In genomic region chr16:2471016-2471652, GRCh38 we compare ENCODE assay signal across 9 cellular contexts. TPM values are rescaled to one million over a fixed set of nuclear protein-coding genes. Genes with fewer than 3 reads are reported as not detected.
DNase-seq lines count a peak whose midpoint lies in the region; ATAC-seq and TF ChIP-seq lines count a peak whose summit lies in the region.
"Had no signal": no experiment of that assay in that cellular context is flagged by ENCODE, and none has a peak within 500 bp of the region (broad histone marks: within the 10 kb centered on the region; RNA-seq: fewer than 3 reads in every experiment).

Gene NTN3 (plus strand): TSS chr16:2471297. CDS start chr16:2471702, 405 bp downstream.

- H3K9me3 ChIP-seq in BLaER1 = no peaks in the 10 kb centered on the region
- no peaks in the 10 kb centered on the region for H3K9me3 ChIP-seq in IMR-90 (ENCODE audit: control insufficient read depth, insufficient read depth, low read length)
- H3K9me3 ChIP-seq in right lobe of liver = no peaks in the 10 kb centered on the region
- no peaks in the 10 kb centered on the region for H3K9me3 ChIP-seq in uterus
- H3K9me3 ChIP-seq: mucosa of descending colon had no signal

- no peak within 1 kb of the TSS for H3K27ac Mint-ChIP-seq in activated B cell treated with CpG ODN at 0.5 μM for 24 hours

- H2AK9ac ChIP-seq in IMR-90 (replicated peaks; ENCODE audit: low read depth, low read length, poor library complexity) = peak within 1 kb of the TSS; percentile 88

- no peak within 1 kb of the TSS for H3K56ac ChIP-seq in IMR-90 (ENCODE audit: extremely low read depth, insufficient read depth, low read length)

- WGBS in IMR-90 (ENCODE audit: extremely low coverage in 2 of 2, insufficient read length in 1 of 2), 2 experiments = 4% methylated on average over 26 of the region's 59 CpGs; no CpG with 5 or more reads in 1 of the 2 experiments
- WGBS in right lobe of liver (ENCODE audit: insufficient coverage, low coverage, low lambda C conversion rate, missing lambda C conversion rate) = under 1% methylated on average over 20 of the region's 59 CpGs

- no peak for DNase-seq in IMR-90
- DNase-seq in activated B cell treated with CpG ODN at 0.5 μM for 24 hours = no peak
- peak; percentile 38 to 65 (median 56) for DNase-seq in right lobe of liver
- DNase-seq in uterus = no peak
- DNase-seq in stimulated activated naive CD4-positive, alpha-beta T cell (lab: John Stamatoyannopoulos, UW) = no peak
- DNase-seq in stimulated activated CD4-positive, alpha-beta T cell treated with anti-CD3 and anti-CD28 coated beads, Interleukin-4, amount 100 ng/mL, for 1 hour = no peak

- H3K23ac ChIP-seq in IMR-90 (ENCODE audit: low read depth, low read length) = peak within 1 kb of the TSS; percentile 24; the same call in 1 of the 2 replicates

- TF ChIP-seq POLR2A in IMR-90 (IDR thresholded peaks at IDR 0.05; ENCODE audit: low read depth, low read length) = no peak
- no peak for TF ChIP-seq POLR2A in right lobe of liver (IDR thresholded peaks at IDR 0.05)
- no peak for TF ChIP-seq POLR2A in uterus (IDR thresholded peaks at IDR 0.05)

- H2AFZ ChIP-seq in IMR-90 (replicated peaks; ENCODE audit: low read length, poor library complexity) = peak within 1 kb of the TSS; percentile 78

- no peak for TF ChIP-seq RAD21 in IMR-90 (IDR thresholded peaks at IDR 0.05; ENCODE audit: low read length)

- BruUV-seq in IMR-90 (replicated peaks; lab: Mats Ljungman, UMichigan) = no TSS peak

- H3K27me3 ChIP-seq in BLaER1 (no peaks in the 10 kb centered on the region), IMR-90 (ENCODE audit: control insufficient read depth, insufficient read depth, low read length) (no peaks in the 10 kb centered on the region; the same call in 1 of the 2 replicates), right lobe of liver (no peaks in the 10 kb centered on the region), uterus (peaks cover 4 to 44% of the 10 kb centered on the region in 2 donors)

- no peak within 1 kb of the TSS for H3K18ac ChIP-seq in IMR-90 (ENCODE audit: low read depth, low read length)

- peaks cover 29% of the 10 kb centered on the region for H4K20me1 ChIP-seq in BLaER1
- H4K20me1 ChIP-seq in IMR-90 (ENCODE audit: insufficient read depth, low read length) = peaks cover 10% of the 10 kb centered on the region

- no peak within 1 kb of the TSS for H2BK120ac ChIP-seq in IMR-90 (ENCODE audit: low read depth, low read length)

- H2BK15ac ChIP-seq in IMR-90 (ENCODE audit: low read depth, low read length) = no peak within 1 kb of the TSS

- CTCF ChIA-PET in IMR-90 (lab: Yijun Ruan, JAX) = no interaction called here
- CTCF ChIA-PET in activated B cell treated with CpG ODN at 0.5 μM for 24 hours (lab: Charles Lee) = no interaction called here

- peaks cover 8% of the 10 kb centered on the region for H3K9me1 ChIP-seq in IMR-90 (ENCODE audit: insufficient read depth, low read length)

- TF ChIP-seq CTCF in IMR-90 (conservative IDR thresholded peaks at IDR 0.05; ENCODE audit: low read depth, low read length) (no peak), activated B cell treated with CpG ODN at 0.5 μM for 24 hours (IDR thresholded peaks at IDR 0.05) (no peak), right lobe of liver (IDR thresholded peaks at IDR 0.05) (no peak), uterus (IDR thresholded peaks at IDR 0.05) (no peak)

- H3K4me3 ChIP-seq in BLaER1 (peak within 1 kb of the TSS; percentile 98), IMR-90 (ENCODE audit: insufficient read depth, low read depth, low read length) (peak within 1 kb of the TSS; percentile 27), right lobe of liver (peak within 1 kb of the TSS; percentile 16 to 45 (median 39)), uterus (no peak within 1 kb of the TSS)
- H3K4me3 ChIP-seq: mucosa of descending colon had no signal

- H3K27ac ChIP-seq in BLaER1 (peak within 1 kb of the TSS; percentile 94), IMR-90 (ENCODE audit: insufficient read depth, low read length) (no peak within 1 kb of the TSS), right lobe of liver (peak within 1 kb of the TSS in 1 of 3 donors; percentile 43), uterus (peak within 1 kb of the TSS in 1 of 2 donors; percentile 10)

- H3K14ac ChIP-seq in IMR-90 (replicated peaks; ENCODE audit: low read depth, low read length) = peak within 1 kb of the TSS; percentile 66; the same call in 1 of the 2 replicates

- peaks cover 20% of the 10 kb centered on the region for H3K27me3 Mint-ChIP-seq in activated B cell treated with CpG ODN at 0.5 μM for 24 hours

- H3K9me3 Mint-ChIP-seq in activated B cell treated with CpG ODN at 0.5 μM for 24 hours = no peaks in the 10 kb centered on the region

- in situ Hi-C loops in IMR-90 (cut with MboI; ENCODE audit: low sequenced_read_pairs) = no loop called here

- H3K4me1 ChIP-seq in BLaER1 (peaks cover 76% of the 10 kb centered on the region), IMR-90 (ENCODE audit: control insufficient read depth, insufficient read depth, low read length) (peaks cover 24% of the 10 kb centered on the region), right lobe of liver (peaks cover 0 to 60% (median 14%) of the 10 kb centered on the region in 4 donors), uterus (peaks cover 0 to 34% of the 10 kb centered on the region in 2 donors)

- H4K8ac ChIP-seq in IMR-90 (ENCODE audit: low read depth in 2 of 2, low read length in 2 of 2) = peak within 1 kb of the TSS in 1 of 2 experiments; percentile 6; a peak in 1 of 4 replicates

- H4K5ac ChIP-seq in IMR-90 (ENCODE audit: low read depth, low read length) = peak within 1 kb of the TSS; percentile 25; the same call in 1 of the 2 replicates

- peaks cover 10 to 33% of the 10 kb centered on the region in 2 experiments; a peak in 2 of 4 replicates for H3K79me1 ChIP-seq in IMR-90 (ENCODE audit: low read depth in 1 of 2, low read length in 2 of 2)

- dilution Hi-C loops in IMR-90 (cut with HindIII; ENCODE audit: low sequenced_read_pairs, unreplicated experiment) = no loop called here

- peak within 1 kb of the TSS; percentile 24 for H3K4me3 Mint-ChIP-seq in activated B cell treated with CpG ODN at 0.5 μM for 24 hours

- peak within 1 kb of the TSS; percentile 17; the same call in 1 of the 2 replicates for H4K91ac ChIP-seq in IMR-90 (ENCODE audit: insufficient read depth, low read depth, low read length)

- no peak within 1 kb of the TSS for H2BK5ac ChIP-seq in IMR-90 (ENCODE audit: low read depth, low read length, poor library complexity, severe bottlenecking)

- intact Hi-C loops in IMR-90 (cut with micrococcal nuclease) (no loop called here), activated B cell treated with CpG ODN at 0.5 μM for 24 hours (cut with micrococcal nuclease) (no loop called here), right lobe of liver (cut with DNase I) (no loop called here), uterus (cut with DNase I; ENCODE audit: low total_unique reads) (no loop called here)

- peak; percentile 2 for ATAC-seq in IMR-90 (ENCODE audit: low read depth)
- ATAC-seq in activated B cell treated with CpG ODN at 0.5 μM for 24 hours (ENCODE audit: low read depth) = no peak
- no peak for ATAC-seq in right lobe of liver
- ATAC-seq in esophagus mucosa = no peak
- ATAC-seq: mucosa of descending colon had no signal

- H3K4ac ChIP-seq in IMR-90 (ENCODE audit: low read depth, low read length) = 0 out of 2 replicates have a peak within 1 kb of the TSS, but pooled peaks have one; percentile 7

- no peak within 1 kb of the TSS for H2BK20ac ChIP-seq in IMR-90 (ENCODE audit: low read depth, low read length)

- H3K36me3 ChIP-seq in BLaER1 (no peaks in the 10 kb centered on the region), IMR-90 (ENCODE audit: control insufficient read depth, insufficient read depth, low read length) (no peaks in the 10 kb centered on the region), right lobe of liver (no peaks in the 10 kb centered on the region), uterus (no peaks in the 10 kb centered on the region)

- H3K9ac ChIP-seq in BLaER1 (peak within 1 kb of the TSS; percentile 82), IMR-90 (ENCODE audit: low read depth, low read length) (no peak within 1 kb of the TSS)

- POLR2A ChIA-PET in IMR-90 (lab: Charles Lee; ENCODE audit: unreplicated experiment) (interaction anchor here (0.6 to 1.0 kb wide), 2 partner anchors 17 to 41 kb away, joined by 3 to 8 read pairs; no protein-coding TSS in a partner anchor), activated B cell treated with CpG ODN at 0.5 μM for 24 hours (lab: Charles Lee) (interaction anchor here (0.6 to 1.4 kb wide), 4 partner anchors 12 to 589 kb away, joined by 3 to 6 read pairs (median 4); partner anchors contain the start of gene TEDC2)

- H3K36me3 Mint-ChIP-seq in activated B cell treated with CpG ODN at 0.5 μM for 24 hours (ENCODE audit: low read depth) = no peaks in the 10 kb centered on the region

- H2AK5ac ChIP-seq in IMR-90 (ENCODE audit: low read depth, low read length) = peak within 1 kb of the TSS; percentile 0; the same call in 1 of the 2 replicates

- H3K4me2 ChIP-seq in BLaER1 = peak within 1 kb of the TSS; percentile 99
- peak within 1 kb of the TSS; percentile 57 for H3K4me2 ChIP-seq in IMR-90 (ENCODE audit: low read depth, low read length)

- peaks cover 49% of the 10 kb centered on the region for H3K4me1 Mint-ChIP-seq in activated B cell treated with CpG ODN at 0.5 μM for 24 hours

TF ChIP-seq in IMR-90, 13 proteins besides CTCF, POLR2A, EP300 and RAD21:
- TF ChIP-seq MAZ (IDR thresholded peaks at IDR 0.05; ENCODE audit: borderline replicate concordance, low read depth, low read length) (peak; percentile 51; the same call in 1 of the 2 replicates), BHLHE40 (IDR thresholded peaks at IDR 0.05; ENCODE audit: low read depth, low read length) (no peak)

RNA-seq across cellular contexts. Expression of gene NTN3, which starts in this region (rescaled TPM):
- total RNA-seq in IMR-90 (2012; rRNA removed) (0.18 and 0.28 TPM in 2 replicates), activated B cell treated with CpG ODN at 0.5 μM for 24 hours (not detected in 2 replicates), right lobe of liver (1 to 10 TPM in 4 of 6 experiments, under 1 TPM in 2; 0.39 to 2.1 (median 1.2) TPM), esophagus mucosa (0.08 TPM), uterus (10 to 100 TPM in 1 of 4 donors, 1 to 10 TPM in 1, not detected in 2; 1.3 to 15.5 TPM)
- 0.38 and 0.72 TPM in 2 replicates for polyA plus RNA-seq in IMR-90 (2012; rRNA removed)
- 0.44 and 0.96 TPM in 2 replicates for polyA plus RNA-seq in IMR-90 (2012; cell fraction: cytosol; rRNA removed)
- 0.72 and 2.1 TPM in 2 replicates for polyA plus RNA-seq in IMR-90 (2012; cell fraction: nucleus; rRNA removed; ENCODE audit: low replicate concordance)

Comparison
In these comparisons a context has a peak if more than half of its experiments do, and no peak if none do; other contexts are left out.
1. H3K4me3 ChIP-seq: peak in BLaER1 (single experiment), IMR-90 (single experiment) and right lobe of liver (3 of 3); none in uterus (0 of 2).
2. DNase-seq: peak in right lobe of liver (3 of 3); none in IMR-90 (single experiment), activated B cell treated with CpG ODN at 0.5 μM for 24 hours (single experiment), uterus (0 of 2), stimulated activated naive CD4-positive, alpha-beta T cell (0 of 6) and stimulated activated CD4-positive, alpha-beta T cell treated with anti-CD3 and anti-CD28 coated beads, Interleukin-4, amount 100 ng/mL, for 1 hour (single experiment).